In genomic region chr11:44622190-44622650, GRCh38 we compare ENCODE assay signal across 13 cellular contexts. TPM values are rescaled to one million over a fixed set of nuclear protein-coding genes. Genes with fewer than 3 reads are reported as not detected.
DNase-seq lines count a peak whose midpoint lies in the region; ATAC-seq and TF ChIP-seq lines count a peak whose summit lies in the region.
"Had no signal": no experiment of that assay in that cellular context is flagged by ENCODE, and none has a peak within 500 bp of the region (broad histone marks: within the 10 kb centered on the region; RNA-seq: fewer than 3 reads in every experiment).

No MANE protein-coding gene starts in this region.

- H3K4me1 ChIP-seq in stomach (peaks cover under 1 to 33% (median 13%) of the 10 kb centered on the region in 4 donors), prostate gland (replicated peaks) (no peaks in the 10 kb centered on the region)
- H3K4me1 ChIP-seq: A549 had no signal

- intact Hi-C loops in stomach (cut with DNase I; ENCODE audit: low total_unique reads) (loop anchor here (5.0 kb wide), 1 partner anchor 290 kb away; no protein-coding TSS in a partner anchor), prostate gland (cut with DNase I) (loop anchor here (5.0 kb wide), 2 partner anchors 105 to 485 kb away; partner anchors contain the start of gene TSPAN18)

- no peak for TF ChIP-seq CTCF in stomach (IDR thresholded peaks at IDR 0.05)
- TF ChIP-seq CTCF in prostate gland (IDR thresholded peaks at IDR 0.05): no peak

- no peak overlapping the region for H3K27ac ChIP-seq in stomach
- no peak overlapping the region for H3K27ac ChIP-seq in prostate gland
- H3K27ac ChIP-seq: body of pancreas had no signal

- 92 to 95% (median 92%) methylated on average over 4 of the region's 4 CpGs for WGBS in stomach, 5 donors
- WGBS in prostate gland: 95% methylated on average over 4 of the region's 4 CpGs

- H3K36me3 ChIP-seq in stomach: peaks cover 3 to 34% (median 24%) of the 10 kb centered on the region in 4 donors
- H3K36me3 ChIP-seq in prostate gland: no peaks in the 10 kb centered on the region

- TF ChIP-seq EP300 in stomach (IDR thresholded peaks at IDR 0.05): no peak

- H3K9me3 ChIP-seq in stomach (no peaks in the 10 kb centered on the region), prostate gland (no peaks in the 10 kb centered on the region)
- H3K9me3 ChIP-seq: A549, body of pancreas had no signal

- DNase-seq in activated CD4-positive, alpha-beta T cell treated with anti-CD3 and anti-CD28 coated beads for 48 hours: peak; percentile 2
- DNase-seq in activated CD4-positive, alpha-beta T cell treated with anti-CD3 and anti-CD28 coated beads, Interleukin-2, amount 50 U/mL, for 1 hour: no peak
- peak; percentile 51 for DNase-seq in activated CD8-positive, alpha-beta memory T cell treated with anti-CD3 and anti-CD28 coated beads, Interleukin-2, amount 50 U/mL, for 48 hours
- DNase-seq in left lobe of liver (ENCODE audit: low spot score) (peak; percentile 34), stomach (peak; percentile 13), HCEC 1CT (no peak), prostate gland (ENCODE audit: low spot score) (no peak)
- DNase-seq: Kasumi-1, SW 1271 had no signal

- no peak for ATAC-seq in left lobe of liver
- no peak for ATAC-seq in HG03095 (IDR thresholded peaks at IDR 0.05; ENCODE audit: unreplicated experiment)
- ATAC-seq: body of pancreas had no signal

- H3K27me3 ChIP-seq in stomach: no peaks in the 10 kb centered on the region
- H3K27me3 ChIP-seq in prostate gland (replicated peaks; ENCODE audit: insufficient read depth): no peaks in the 10 kb centered on the region
- H3K27me3 ChIP-seq: body of pancreas, heart right ventricle had no signal

- H3K4me3 ChIP-seq in stomach: no peak overlapping the region
- no peak overlapping the region for H3K4me3 ChIP-seq in prostate gland
- H3K4me3 ChIP-seq: body of pancreas had no signal

- TF ChIP-seq POLR2A in stomach (IDR thresholded peaks at IDR 0.05) (no peak), prostate gland (IDR thresholded peaks at IDR 0.05) (no peak)

RNA-seq across cellular contexts. Expression of gene CD82, which starts 56.8 kb away (rescaled TPM):
- total RNA-seq in left lobe of liver (60.6 TPM), stomach (10 to 100 TPM in 4 of 5 donors, under 1 TPM in 1; 0.58 to 49.6 (median 24.6) TPM), prostate gland (10 to 100 TPM; 35.1 to 54.6 TPM)
- polyA plus RNA-seq in stomach: 10 to 100 TPM in 2 of 3 donors, 1 to 10 TPM in 1; 9.9 to 54.4 (median 45.1) TPM

Comparison
In these comparisons a context has a peak if more than half of its experiments do, and no peak if none do; other contexts are left out.
1. DNase-seq: peak in activated CD4-positive, alpha-beta T cell treated with anti-CD3 and anti-CD28 coated beads for 48 hours (single experiment), activated CD8-positive, alpha-beta memory T cell treated with anti-CD3 and anti-CD28 coated beads, Interleukin-2, amount 50 U/mL, for 48 hours (single experiment), left lobe of liver (single experiment) and stomach (single experiment); none in activated CD4-positive, alpha-beta T cell treated with anti-CD3 and anti-CD28 coated beads, Interleukin-2, amount 50 U/mL, for 1 hour (single experiment), HCEC 1CT (single experiment) and prostate gland (single experiment).